In genomic region chr22:42646569-42647525, GRCh38 we compare ENCODE assay signal across 10 cellular contexts. TPM values are rescaled to one million over a fixed set of nuclear protein-coding genes. Genes with fewer than 3 reads are reported as not detected.
A peak's percentile ranks its signal among the peaks of the same experiment; 100 is the strongest.
DNase-seq lines count a peak whose midpoint lies in the region; ATAC-seq and TF ChIP-seq lines count a peak whose summit lies in the region.
"Had no signal": no experiment of that assay in that cellular context is flagged by ENCODE, and none has a peak within 500 bp of the region (broad histone marks: within the 10 kb centered on the region; RNA-seq: fewer than 3 reads in every experiment).

No MANE protein-coding gene starts in this region.

- peak overlapping the region; percentile 64 for H3K27ac Mint-ChIP-seq in activated T-cell treated with anti-CD3 and anti-CD28 coated beads, Interleukin-2, amount 50 U/mL, for 24 hours

- no peaks in the 10 kb centered on the region for H3K36me3 ChIP-seq in mucosa of descending colon (ENCODE audit: low read depth)
- no peaks in the 10 kb centered on the region for H3K36me3 ChIP-seq in urinary bladder (ENCODE audit: insufficient read depth)

- no peak overlapping the region for H3K4me3 ChIP-seq in mucosa of descending colon
- no peak overlapping the region for H3K4me3 ChIP-seq in urinary bladder (ENCODE audit: low read depth, low read length)

- DNase-seq in activated T-cell treated with anti-CD3 and anti-CD28 coated beads, Interleukin-2, amount 50 U/mL, for 24 hours = no peak
- DNase-seq in activated T-cell treated with anti-CD3 and anti-CD28 coated beads, Interleukin-2, amount 50 U/mL, for 48 hours = no peak
- DNase-seq in mucosa of descending colon (peak; percentile 58 to 76 (median 74)), NCI-H1092 treated with DMSO at 0.1 percent for 48 hours (lab: John Stamatoyannopoulos, UW) (no peak)
- DNase-seq in stimulated activated CD4-positive, alpha-beta T cell treated with anti-CD3 and anti-CD28 coated beads, Interleukin-4, amount 100 ng/mL, for 24 hours = no peak
- DNase-seq: Calu3 had no signal

- no peak for TF ChIP-seq CTCF in mucosa of descending colon (IDR thresholded peaks at IDR 0.05)

- H3K27me3 Mint-ChIP-seq in activated T-cell treated with anti-CD3 and anti-CD28 coated beads, Interleukin-2, amount 50 U/mL, for 24 hours = no peaks in the 10 kb centered on the region

- peaks cover 15% of the 10 kb centered on the region for H3K36me3 Mint-ChIP-seq in activated T-cell treated with anti-CD3 and anti-CD28 coated beads, Interleukin-2, amount 50 U/mL, for 24 hours (ENCODE audit: low read depth)

- WGBS in urinary bladder = 33% methylated on average over 16 of the region's 16 CpGs

- no peaks in the 10 kb centered on the region for H3K9me3 Mint-ChIP-seq in activated T-cell treated with anti-CD3 and anti-CD28 coated beads, Interleukin-2, amount 50 U/mL, for 24 hours

- intact Hi-C loops in mucosa of descending colon (cut with DNase I, micrococcal nuclease) = no loop called here

- H3K27ac ChIP-seq in cingulate gyrus (ENCODE audit: low read depth, low read length) = peak overlapping the region; percentile 94
- peak overlapping the region; percentile 54 for H3K27ac ChIP-seq in urinary bladder (ENCODE audit: low read depth)
- H3K27ac ChIP-seq: SK-N-MC had no signal

- peak overlapping the region; percentile 38 for H3K4me3 Mint-ChIP-seq in activated T-cell treated with anti-CD3 and anti-CD28 coated beads, Interleukin-2, amount 50 U/mL, for 24 hours

- H3K9me3 ChIP-seq in mucosa of descending colon = no peaks in the 10 kb centered on the region

- peaks cover 42% of the 10 kb centered on the region for H3K4me1 Mint-ChIP-seq in activated T-cell treated with anti-CD3 and anti-CD28 coated beads, Interleukin-2, amount 50 U/mL, for 24 hours (ENCODE audit: low read depth)

- peak; percentile 14 for ATAC-seq in mucosa of descending colon
- no peak for ATAC-seq in HG03565 (IDR thresholded peaks at IDR 0.05; ENCODE audit: unreplicated experiment)

- H3K4me1 ChIP-seq in mucosa of descending colon (ENCODE audit: low read depth) = peaks cover 66% of the 10 kb centered on the region
- peaks cover 2% of the 10 kb centered on the region for H3K4me1 ChIP-seq in urinary bladder (ENCODE audit: insufficient read depth)

RNA-seq across cellular contexts. Expression of gene CYB5R3, which starts 2.3 kb away (rescaled TPM):
- total RNA-seq in mucosa of descending colon = 100 to 1,000 TPM; 139 to 211 (median 176) TPM
- 33.8 TPM for total RNA-seq in urinary bladder
- 359 TPM for polyA plus RNA-seq in urinary bladder

RNA-seq across cellular contexts. Expression of gene ATP5MGL, which starts 6.4 kb away (rescaled TPM):
- total RNA-seq in mucosa of descending colon = 1 to 10 TPM in 2 of 3 donors, under 1 TPM in 1; 0.92 to 1.7 (median 1.2) TPM
- 0.37 TPM for total RNA-seq in urinary bladder
- not detected for polyA plus RNA-seq in urinary bladder

RNA-seq across cellular contexts. Expression of gene POLDIP3, which starts 32.2 kb away (rescaled TPM):
- 10 to 100 TPM; 58.6 to 65.8 (median 65.0) TPM for total RNA-seq in mucosa of descending colon
- 19.9 TPM for total RNA-seq in urinary bladder
- 54.9 TPM for polyA plus RNA-seq in urinary bladder

Comparison
In these comparisons a context has a peak if more than half of its experiments do, and no peak if none do; other contexts are left out.
1. DNase-seq: peak in mucosa of descending colon (3 of 3); none in activated T-cell treated with anti-CD3 and anti-CD28 coated beads, Interleukin-2, amount 50 U/mL, for 24 hours (single experiment), activated T-cell treated with anti-CD3 and anti-CD28 coated beads, Interleukin-2, amount 50 U/mL, for 48 hours (0 of 2), NCI-H1092 treated with DMSO at 0.1 percent for 48 hours (single experiment) and stimulated activated CD4-positive, alpha-beta T cell treated with anti-CD3 and anti-CD28 coated beads, Interleukin-4, amount 100 ng/mL, for 24 hours (single experiment).